In the genomic region with DNA sequence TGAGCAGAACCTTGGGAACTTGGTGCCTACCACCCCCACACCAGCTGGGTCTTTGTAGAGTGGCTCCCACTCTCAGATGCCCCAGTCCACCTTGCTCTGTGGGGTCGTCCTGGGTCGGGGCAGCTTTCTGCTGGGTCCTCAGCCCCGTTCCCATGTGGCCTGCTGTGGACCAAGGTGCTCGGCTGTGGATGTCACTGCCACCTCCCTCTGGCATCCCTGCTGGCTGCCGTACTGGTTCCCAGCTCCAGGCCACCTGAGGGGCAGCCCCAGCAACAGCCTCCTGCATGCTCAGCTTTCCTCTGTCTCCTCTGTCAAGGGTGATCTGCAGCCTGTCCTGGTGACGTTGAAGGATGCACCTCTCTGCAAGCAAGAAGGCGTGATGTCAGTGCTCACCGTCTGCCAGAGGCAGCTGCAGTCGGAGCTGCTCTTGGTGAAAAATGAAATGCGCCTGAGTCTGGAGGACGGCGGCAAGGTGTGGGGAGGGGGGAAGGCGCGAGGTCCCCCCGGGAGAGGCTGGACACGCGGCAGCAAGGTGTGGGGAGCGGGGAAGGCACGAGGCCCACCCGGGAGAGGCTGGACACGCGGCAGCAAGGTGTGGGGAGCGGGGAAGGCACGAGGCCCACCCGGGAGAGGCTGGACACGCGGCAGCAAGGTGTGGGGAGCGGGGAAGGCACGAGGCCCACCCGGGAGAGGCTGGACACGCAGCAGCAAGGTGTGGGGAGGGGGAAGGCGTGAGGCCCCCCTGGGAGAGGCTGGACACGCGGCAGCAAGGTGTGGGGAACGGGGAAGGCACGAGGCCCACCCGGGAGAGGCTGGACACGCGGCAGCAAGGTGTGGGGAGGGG, we compare ENCODE assay signal across 22 cellular contexts. TPM values are rescaled to one million over a fixed set of nuclear protein-coding genes. Genes with fewer than 3 reads are reported as not detected.
DNase-seq lines count a peak whose midpoint lies in the region; TF ChIP-seq lines count a peak whose summit lies in the region.
"Had no signal": no experiment of that assay in that cellular context is flagged by ENCODE, and none has a peak within 500 bp of the region (broad histone marks: within the 10 kb centered on the region; RNA-seq: fewer than 3 reads in every experiment).

No MANE protein-coding gene starts in this region.

- no peak for DNase-seq in activated CD4-positive, alpha-beta memory T cell treated with anti-CD3 and anti-CD28 coated beads, Interleukin-2, amount 10 ng/mL, durations not matched to agents 7 days and 5 days
- no peak for DNase-seq in activated CD4-positive, alpha-beta memory T cell treated with anti-CD3 and anti-CD28 coated beads for 36 hours
- DNase-seq in H9 (no peak), endodermal cell (no peak), neuronal stem cell (ENCODE audit: low spot score) (no peak), NCI-H128 (lab: John Stamatoyannopoulos, UW; ENCODE audit: unreplicated experiment) (no peak), germinal center (ENCODE audit: low spot score) (no peak), CD1c-positive myeloid dendritic cell (ENCODE audit: extremely low spot score) (no peak)
- DNase-seq: AML-193, DND-41, GOT3, KBM-7, NCI-H1105, NCI-H1694 treated with DMSO at 0.1 percent for 48 hours, NCI-H2107, NCI-H2227 treated with DMSO at 0.1 percent for 48 hours, NCI-H510A treated with DMSO at 0.1 percent for 48 hours, NCI-H82, OCI-M1, SIG-M5 had no signal

- TF ChIP-seq CTCF in H9 (conservative IDR thresholded peaks at IDR 0.05) (no peak), endodermal cell (conservative IDR thresholded peaks at IDR 0.05) (no peak)

- H3K36me3 ChIP-seq in endodermal cell (ENCODE audit: control insufficient read depth, insufficient read depth, low read length), result peaks cover 65% of the 10 kb centered on the region
- peaks cover 21 to 81% of the 10 kb centered on the region in 2 donors for H3K36me3 ChIP-seq in neuronal stem cell (replicated peaks in 1 of 2; ENCODE audit: control insufficient read depth in 2 of 2, insufficient read depth in 2 of 2, low read length in 2 of 2)

- H2BK20ac ChIP-seq in H9 (ENCODE audit: low read depth, low read length, poor library complexity, severe bottlenecking), result no peak overlapping the region

- H3K23me2 ChIP-seq in H9 (ENCODE audit: insufficient read length, low read depth, low read length, poor library complexity, severe bottlenecking), result peaks cover 7% of the 10 kb centered on the region

- no peaks in the 10 kb centered on the region for H3K27me3 ChIP-seq in H9 (ENCODE audit: insufficient read depth, low read length)
- H3K27me3 ChIP-seq in endodermal cell (ENCODE audit: control insufficient read depth, insufficient read depth, low read length, poor library complexity, severe bottlenecking), result no peaks in the 10 kb centered on the region
- H3K27me3 ChIP-seq in neuronal stem cell (ENCODE audit: control insufficient read depth in 3 of 3, insufficient read depth in 3 of 3, low read depth in 1 of 3, low read length in 3 of 3), result no peaks in the 10 kb centered on the region

- H2AFZ ChIP-seq in H9 (ENCODE audit: low read length), result no peak overlapping the region
- H2AFZ ChIP-seq in neuronal stem cell (ENCODE audit: low read length), result no peak overlapping the region

- H3K27ac Mint-ChIP-seq in activated CD4-positive, alpha-beta memory T cell treated with anti-CD3 and anti-CD28 coated beads, Interleukin-2, amount 10 ng/mL, durations not matched to agents 7 days and 5 days, result peak overlapping the region; percentile 21
- no peak overlapping the region for H3K27ac Mint-ChIP-seq in activated CD4-positive, alpha-beta memory T cell treated with anti-CD3 and anti-CD28 coated beads for 36 hours
- peak overlapping the region; percentile 88 to 95 (median 91); a peak in 6 of 7 replicates for H3K27ac Mint-ChIP-seq in H9
- H3K27ac Mint-ChIP-seq in endodermal cell, result peak overlapping the region; percentile 84

- no peak overlapping the region for H3K27ac ChIP-seq in H9 (ENCODE audit: insufficient read length, low read depth, low read length)
- no peak overlapping the region for H3K27ac ChIP-seq in endodermal cell (ENCODE audit: low read depth, low read length)
- no peak overlapping the region for H3K27ac ChIP-seq in neuronal stem cell (replicated peaks; ENCODE audit: low read length)
- H3K27ac ChIP-seq: 22Rv1, C4-2B had no signal

- no peak overlapping the region for H3K23ac ChIP-seq in H9 (ENCODE audit: insufficient read length, low read depth, low read length)
- peak overlapping the region; percentile 34 for H3K23ac ChIP-seq in neuronal stem cell (ENCODE audit: low read depth, low read length, poor library complexity)

- H2AK5ac ChIP-seq in H9 (ENCODE audit: insufficient read length, low read length), result peak overlapping the region; percentile 41
- peak overlapping the region; percentile 2 for H2AK5ac ChIP-seq in neuronal stem cell (ENCODE audit: low read depth, low read length)

- peak overlapping the region; percentile 45 for H3K14ac ChIP-seq in H9 (ENCODE audit: insufficient read depth, low read length)
- H3K14ac ChIP-seq in neuronal stem cell (ENCODE audit: low read length), result peak overlapping the region; percentile 90

- H4K20me1 ChIP-seq in H9 (ENCODE audit: control insufficient read depth, insufficient read depth, insufficient read length), result peaks cover 2% of the 10 kb centered on the region

- H4K5ac ChIP-seq in H9 (ENCODE audit: insufficient read length, low read depth, low read length), result peak overlapping the region; percentile 57

- H3K18ac ChIP-seq in H9 (ENCODE audit: insufficient read length, low read depth, low read length) (peak overlapping the region; percentile 85), neuronal stem cell (ENCODE audit: low read length) (peak overlapping the region; percentile 24)

- H4K8ac ChIP-seq in H9 (replicated peaks; ENCODE audit: insufficient read length, low read depth, low read length), result no peak overlapping the region
- H4K8ac ChIP-seq in neuronal stem cell (ENCODE audit: low read depth, low read length), result no peak overlapping the region

- H3K4ac ChIP-seq in H9 (ENCODE audit: low read depth, low read length) (peak overlapping the region; percentile 98; the same call in 1 of the 2 replicates), neuronal stem cell (ENCODE audit: low read length) (no peak overlapping the region)

- no peaks in the 10 kb centered on the region for H3K79me1 ChIP-seq in H9 (ENCODE audit: insufficient read depth, low read depth, low read length, poor library complexity, severe bottlenecking)
- H3K79me1 ChIP-seq in neuronal stem cell (ENCODE audit: low read depth, low read length), result peaks cover 9% of the 10 kb centered on the region

- H2BK5ac ChIP-seq in H9 (ENCODE audit: insufficient read length, low read length), result peak overlapping the region; percentile 32
- peak overlapping the region; percentile 77 for H2BK5ac ChIP-seq in neuronal stem cell (ENCODE audit: low read length)

- H3K4me3 ChIP-seq in endodermal cell (ENCODE audit: low read length), result no peak overlapping the region
- H3K4me3 ChIP-seq in neuronal stem cell (ENCODE audit: low read length in 2 of 2), result no peak overlapping the region

- H3K4me3 Mint-ChIP-seq in activated CD4-positive, alpha-beta memory T cell treated with anti-CD3 and anti-CD28 coated beads, Interleukin-2, amount 10 ng/mL, durations not matched to agents 7 days and 5 days, result no peak overlapping the region
- no peak overlapping the region for H3K4me3 Mint-ChIP-seq in activated CD4-positive, alpha-beta memory T cell treated with anti-CD3 and anti-CD28 coated beads for 36 hours
- H3K4me3 Mint-ChIP-seq in H9, result peak overlapping the region in 1 of 2 experiments; percentile 21; a peak in 1 of 5 replicates
- H3K4me3 Mint-ChIP-seq in endodermal cell, result no peak overlapping the region

- H2BK120ac ChIP-seq in H9 (ENCODE audit: low read depth, low read length, poor library complexity, severe bottlenecking) (no peak overlapping the region), neuronal stem cell (ENCODE audit: low read depth, low read length) (no peak overlapping the region)

- no CpG with 5 or more reads among the region's 39 CpGs for WGBS in H9 (ENCODE audit: extremely low coverage, insufficient read length, low lambda C conversion rate)
- 91 to 96% methylated on average over 7 to 30 of the region's 39 CpGs for WGBS in endodermal cell (ENCODE audit: insufficient coverage in 1 of 2, insufficient read length in 1 of 2), 2 experiments
- no CpG with 5 or more reads among the region's 39 CpGs for WGBS in neuronal stem cell (ENCODE audit: extremely low coverage in 2 of 2, insufficient read length in 2 of 2, insufficient replicate concordance in 1 of 2), 2 donors

- intact Hi-C loops in activated CD4-positive, alpha-beta memory T cell treated with anti-CD3 and anti-CD28 coated beads for 36 hours (cut with micrococcal nuclease), result no loop called here

- no peak overlapping the region for H3K56ac ChIP-seq in H9 (ENCODE audit: insufficient read length, low read depth, low read length)

- no peak overlapping the region for H3K9ac ChIP-seq in H9 (ENCODE audit: extremely low read depth, insufficient read length, low read length)
- no peak overlapping the region for H3K9ac ChIP-seq in endodermal cell (ENCODE audit: extremely low read depth, low read length, poor library complexity, severe bottlenecking)
- no peak overlapping the region for H3K9ac ChIP-seq in neuronal stem cell (ENCODE audit: low read depth, low read length, poor library complexity)

- peak overlapping the region; percentile 98; the same call in 1 of the 2 replicates for H2BK15ac ChIP-seq in H9 (ENCODE audit: low read depth, low read length)
- H2BK15ac ChIP-seq in neuronal stem cell (ENCODE audit: low read length), result no peak overlapping the region

- H3K36me3 Mint-ChIP-seq in activated CD4-positive, alpha-beta memory T cell treated with anti-CD3 and anti-CD28 coated beads, Interleukin-2, amount 10 ng/mL, durations not matched to agents 7 days and 5 days (ENCODE audit: low read depth), result peaks cover 19% of the 10 kb centered on the region
- H3K36me3 Mint-ChIP-seq in activated CD4-positive, alpha-beta memory T cell treated with anti-CD3 and anti-CD28 coated beads for 36 hours, result peaks cover 10% of the 10 kb centered on the region
- H3K36me3 Mint-ChIP-seq in H9 (ENCODE audit: insufficient read depth in 1 of 3, low read depth in 3 of 3) (peaks cover 17 to 41% (median 26%) of the 10 kb centered on the region in 3 experiments), endodermal cell (ENCODE audit: low read depth) (peaks cover 43% of the 10 kb centered on the region)

- no peaks in the 10 kb centered on the region for H3K9me3 ChIP-seq in H9 (ENCODE audit: control insufficient read depth, low read depth, low read length)
- H3K9me3 ChIP-seq in endodermal cell (ENCODE audit: control insufficient read depth, low read length), result no peaks in the 10 kb centered on the region
- no peaks in the 10 kb centered on the region for H3K9me3 ChIP-seq in neuronal stem cell (replicated peaks in 1 of 2; ENCODE audit: control insufficient read depth in 2 of 2, insufficient read depth in 1 of 2, low read depth in 1 of 2, low read length in 2 of 2)

- peaks cover 9% of the 10 kb centered on the region; the same call in 1 of the 2 replicates for H3K4me1 ChIP-seq in H9 (ENCODE audit: insufficient read depth, low read length)
- H3K4me1 ChIP-seq in endodermal cell (ENCODE audit: control insufficient read depth, insufficient read depth, low read length), result no peaks in the 10 kb centered on the region
- H3K4me1 ChIP-seq in neuronal stem cell (ENCODE audit: control insufficient read depth in 2 of 2, insufficient read depth in 1 of 2, low read depth in 1 of 2, low read length in 2 of 2), result peaks cover 0 to 1% of the 10 kb centered on the region in 2 donors

- POLR2A ChIA-PET in activated CD4-positive, alpha-beta memory T cell treated with anti-CD3 and anti-CD28 coated beads, Interleukin-2, amount 10 ng/mL, durations not matched to agents 7 days and 5 days (lab: Charles Lee), result no interaction called here
- POLR2A ChIA-PET in activated CD4-positive, alpha-beta memory T cell treated with anti-CD3 and anti-CD28 coated beads for 36 hours (lab: Charles Lee), result no interaction called here

- H3K27me3 Mint-ChIP-seq in activated CD4-positive, alpha-beta memory T cell treated with anti-CD3 and anti-CD28 coated beads, Interleukin-2, amount 10 ng/mL, durations not matched to agents 7 days and 5 days, result no peaks in the 10 kb centered on the region
- no peaks in the 10 kb centered on the region for H3K27me3 Mint-ChIP-seq in activated CD4-positive, alpha-beta memory T cell treated with anti-CD3 and anti-CD28 coated beads for 36 hours
- H3K27me3 Mint-ChIP-seq in H9 (ENCODE audit: low read depth), result no peaks in the 10 kb centered on the region
- no peaks in the 10 kb centered on the region for H3K27me3 Mint-ChIP-seq in endodermal cell (ENCODE audit: insufficient read depth)

- CTCF ChIA-PET in activated CD4-positive, alpha-beta memory T cell treated with anti-CD3 and anti-CD28 coated beads, Interleukin-2, amount 10 ng/mL, durations not matched to agents 7 days and 5 days (lab: Charles Lee), result interaction anchor here (0.5 kb wide), 1 partner anchor 257 kb away, joined by 3 read pairs; no protein-coding TSS in a partner anchor
- CTCF ChIA-PET in activated CD4-positive, alpha-beta memory T cell treated with anti-CD3 and anti-CD28 coated beads for 36 hours (lab: Charles Lee), result no interaction called here

- no peak overlapping the region for H3K4me2 ChIP-seq in H9 (ENCODE audit: insufficient read depth, insufficient read length, low read length)
- no peak overlapping the region for H3K4me2 ChIP-seq in neuronal stem cell (ENCODE audit: insufficient read depth, low read length, poor library complexity, severe bottlenecking)

- no peaks in the 10 kb centered on the region for H3K79me2 ChIP-seq in H9 (ENCODE audit: insufficient read depth, low read length)

- H4K91ac ChIP-seq in H9 (ENCODE audit: insufficient read length, low read depth, low read length) (peak overlapping the region; percentile 96), neuronal stem cell (ENCODE audit: low read depth, low read length, poor library complexity) (no peak overlapping the region)

- H2BK12ac ChIP-seq in H9 (ENCODE audit: insufficient read length, low read depth, low read length) (peak overlapping the region; percentile 98), neuronal stem cell (ENCODE audit: low read length) (peak overlapping the region; percentile 63)

- no peaks in the 10 kb centered on the region for H3K9me3 Mint-ChIP-seq in activated CD4-positive, alpha-beta memory T cell treated with anti-CD3 and anti-CD28 coated beads, Interleukin-2, amount 10 ng/mL, durations not matched to agents 7 days and 5 days
- no peaks in the 10 kb centered on the region for H3K9me3 Mint-ChIP-seq in activated CD4-positive, alpha-beta memory T cell treated with anti-CD3 and anti-CD28 coated beads for 36 hours
- H3K9me3 Mint-ChIP-seq in H9, result no peaks in the 10 kb centered on the region
- no peaks in the 10 kb centered on the region for H3K9me3 Mint-ChIP-seq in endodermal cell

- H3T11ph ChIP-seq in H9 (ENCODE audit: low read length), result no peak overlapping the region

- H3K4me1 Mint-ChIP-seq in activated CD4-positive, alpha-beta memory T cell treated with anti-CD3 and anti-CD28 coated beads, Interleukin-2, amount 10 ng/mL, durations not matched to agents 7 days and 5 days, result peaks cover 7% of the 10 kb centered on the region
- H3K4me1 Mint-ChIP-seq in activated CD4-positive, alpha-beta memory T cell treated with anti-CD3 and anti-CD28 coated beads for 36 hours (ENCODE audit: low read depth), result peaks cover 3% of the 10 kb centered on the region
- H3K4me1 Mint-ChIP-seq in H9, result peaks cover 19 to 27% of the 10 kb centered on the region in 2 experiments
- peaks cover 5% of the 10 kb centered on the region for H3K4me1 Mint-ChIP-seq in endodermal cell

RNA-seq across cellular contexts. Expression of a gene that starts 45.9 kb away (rescaled TPM):
- total RNA-seq in activated CD4-positive, alpha-beta memory T cell treated with anti-CD3 and anti-CD28 coated beads, Interleukin-2, amount 10 ng/mL, durations not matched to agents 7 days and 5 days, result 10 to 100 TPM; 52.9 to 53.2 TPM
- total RNA-seq in activated CD4-positive, alpha-beta memory T cell treated with anti-CD3 and anti-CD28 coated beads for 36 hours, result 10 to 100 TPM; 32.0 to 35.3 TPM
- total RNA-seq in H9 (2021) (23.0 and 25.2 TPM in 2 replicates), endodermal cell (10 to 100 TPM; 51.0 to 52.2 TPM)
- 41.5 TPM for polyA plus RNA-seq in endodermal cell (2013, experiment 1 of 2)
- polyA plus RNA-seq in endodermal cell (2013, experiment 2 of 2), result 38.8 TPM
- polyA plus RNA-seq in neuronal stem cell (2013, experiment 1 of 2), result 24.0 TPM
- polyA plus RNA-seq in neuronal stem cell (2013, experiment 2 of 2), result 24.5 TPM
